12 cellular contexts compared by ENCODE assay signal in the genomic region with DNA sequence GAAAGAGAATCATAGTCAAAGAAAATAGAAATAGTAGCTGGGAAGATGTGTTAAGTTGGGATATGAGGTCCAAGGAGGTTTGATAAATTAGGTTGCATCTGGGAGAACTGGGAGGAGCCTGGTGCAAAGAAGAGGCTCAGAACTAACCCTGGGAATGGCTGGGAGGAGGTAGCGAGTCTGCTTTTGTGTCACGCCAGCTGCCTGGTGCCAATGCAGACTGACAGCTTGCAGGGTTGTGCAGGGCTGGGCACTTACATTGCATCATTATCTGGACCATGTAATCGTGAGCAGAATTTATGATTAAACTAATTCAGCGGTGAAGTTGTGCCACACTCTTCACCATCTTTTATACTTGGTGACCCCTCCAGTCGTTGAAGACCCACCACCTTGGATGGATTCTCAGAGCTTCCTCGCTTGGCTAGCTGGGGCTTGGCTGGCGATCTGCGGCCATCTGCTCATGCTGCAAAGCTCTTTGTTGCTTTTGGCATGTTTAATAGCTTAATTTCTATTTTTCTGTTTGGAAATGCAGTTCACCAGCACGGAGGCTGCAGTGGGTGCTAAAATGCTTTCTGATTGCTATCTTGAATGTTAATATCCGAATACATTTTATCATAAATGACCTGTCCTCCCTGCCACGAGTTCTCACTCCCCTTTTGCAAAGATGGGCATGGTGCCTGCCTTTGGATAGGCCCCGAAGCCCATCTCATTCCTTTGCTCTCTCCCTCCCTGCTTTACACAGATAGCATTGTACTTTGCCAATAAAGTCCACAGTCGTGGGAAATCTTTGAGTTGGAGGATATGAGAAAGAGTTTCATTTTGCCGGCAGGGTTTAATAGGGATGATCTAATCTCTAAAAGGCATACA.
DNase-seq lines count a peak whose midpoint lies in the region; ATAC-seq and TF ChIP-seq lines count a peak whose summit lies in the region.
"Had no signal": no experiment of that assay in that cellular context is flagged by ENCODE, and none has a peak within 500 bp of the region (broad histone marks: within the 10 kb centered on the region; RNA-seq: fewer than 3 reads in every experiment).

No MANE protein-coding gene starts in this region.

- H3K36me3 Mint-ChIP-seq in GM23338 (ENCODE audit: low read depth): no peaks in the 10 kb centered on the region
- H3K36me3 Mint-ChIP-seq in chondrocyte (ENCODE audit: low read depth): peaks cover 4% of the 10 kb centered on the region

- H3K4me1 ChIP-seq in GM23338 (ENCODE audit: insufficient read depth) (no peaks in the 10 kb centered on the region), subcutaneous abdominal adipose tissue (ENCODE audit: control insufficient read depth in 5 of 5, insufficient read depth in 5 of 5, low read length in 5 of 5) (peaks cover 4 to 28% (median 18%) of the 10 kb centered on the region in 5 donors)

- ATAC-seq in GM23338 (no peak), SK-N-SH treated with all-trans-retinoic acid at 6 μM for 48 hours (peak; percentile 58)
- ATAC-seq: activated CD8-positive, alpha-beta T cell treated with anti-CD3 and anti-CD28 coated beads for 36 hours had no signal

- CTCF ChIA-PET in HEK293T (lab: Yijun Ruan, JAX): no interaction called here

- DNase-seq in GM23338 (ENCODE audit: low spot score) (no peak), head of caudate nucleus (peak in 35 of 42 donors; percentile 19 to 72 (median 41)), NCI-H526 treated with DMSO at 0.1 percent for 48 hours (lab: John Stamatoyannopoulos, UW) (no peak), glomerular visceral epithelial cell (ENCODE audit: extremely low spot score) (no peak), HEK293T (ENCODE audit: extremely low spot score) (no peak), chondrocyte (ENCODE audit: low spot score) (no peak)
- DNase-seq: activated CD8-positive, alpha-beta T cell treated with anti-CD3 and anti-CD28 coated beads for 36 hours; activated naive CD4-positive, alpha-beta T cell treated with anti-CD3 and anti-CD28 coated beads for 36 hours; NCI-H1092 had no signal

- H3K4me2 ChIP-seq in GM23338: no peak overlapping the region

- POLR2A ChIA-PET in HEK293T (lab: Yijun Ruan, JAX): no interaction called here

- H3K27me3 ChIP-seq in GM23338 (ENCODE audit: insufficient read depth) (no peaks in the 10 kb centered on the region), subcutaneous abdominal adipose tissue (ENCODE audit: control insufficient read depth in 5 of 5, insufficient read depth in 4 of 5, low read length in 5 of 5) (no peaks in the 10 kb centered on the region)

- no peaks in the 10 kb centered on the region for H3K9me3 ChIP-seq in subcutaneous abdominal adipose tissue (ENCODE audit: control insufficient read depth in 5 of 5, low read length in 5 of 5)

- H3K27ac ChIP-seq in GM23338 (ENCODE audit: low read depth) (no peak overlapping the region), subcutaneous abdominal adipose tissue (ENCODE audit: low read depth, low read length) (peak overlapping the region; percentile 10)
- H3K27ac ChIP-seq: HL-60 had no signal

- H3K9me3 Mint-ChIP-seq in GM23338 (no peaks in the 10 kb centered on the region), chondrocyte (ENCODE audit: low read depth) (no peaks in the 10 kb centered on the region)
- H3K9me3 Mint-ChIP-seq: activated CD8-positive, alpha-beta T cell treated with anti-CD3 and anti-CD28 coated beads for 36 hours; activated naive CD4-positive, alpha-beta T cell treated with anti-CD3 and anti-CD28 coated beads for 36 hours had no signal

- no peak overlapping the region for H2AFZ ChIP-seq in GM23338

- intact Hi-C loops in head of caudate nucleus (cut with DNase I): loop anchor here (5.0 kb wide), 1 partner anchor 47 kb away; no protein-coding TSS in a partner anchor

- H3K27me3 Mint-ChIP-seq in GM23338 (ENCODE audit: insufficient read depth, low read depth, poor library complexity): peaks cover 5% of the 10 kb centered on the region
- no peaks in the 10 kb centered on the region for H3K27me3 Mint-ChIP-seq in chondrocyte (ENCODE audit: low read depth)
- H3K27me3 Mint-ChIP-seq: activated CD8-positive, alpha-beta T cell treated with anti-CD3 and anti-CD28 coated beads for 36 hours had no signal

- H3K27ac Mint-ChIP-seq in GM23338 (peak overlapping the region; percentile 31; the same call in 1 of the 2 replicates), chondrocyte (ENCODE audit: unreplicated experiment) (no peak overlapping the region)
- H3K27ac Mint-ChIP-seq: activated CD8-positive, alpha-beta T cell treated with anti-CD3 and anti-CD28 coated beads for 36 hours; activated naive CD4-positive, alpha-beta T cell treated with anti-CD3 and anti-CD28 coated beads for 36 hours had no signal

- H3K4me1 Mint-ChIP-seq in GM23338 (peaks cover 23% of the 10 kb centered on the region), chondrocyte (ENCODE audit: low read depth) (peaks cover 23% of the 10 kb centered on the region)

- H3K79me2 ChIP-seq in GM23338 (replicated peaks; ENCODE audit: insufficient read depth): no peaks in the 10 kb centered on the region

- H3K9ac ChIP-seq in subcutaneous abdominal adipose tissue (ENCODE audit: low read length in 5 of 5): peak overlapping the region in 1 of 5 donors; percentile 16

- TF ChIP-seq CTCF in GM23338 (conservative IDR thresholded peaks at IDR 0.05; ENCODE audit: low read depth in 2 of 2) (no peak), chondrocyte (IDR thresholded peaks at IDR 0.05) (no peak)

- H3K36me3 ChIP-seq in GM23338 (ENCODE audit: insufficient read depth): no peaks in the 10 kb centered on the region
- H3K36me3 ChIP-seq in subcutaneous abdominal adipose tissue (ENCODE audit: control insufficient read depth in 5 of 5, insufficient read depth in 5 of 5, low read length in 5 of 5): no peaks in the 10 kb centered on the region

- no peaks in the 10 kb centered on the region for H4K20me1 ChIP-seq in GM23338 (replicated peaks; ENCODE audit: insufficient read depth)

- H3K4me3 Mint-ChIP-seq in GM23338 (no peak overlapping the region), chondrocyte (ENCODE audit: unreplicated experiment) (no peak overlapping the region)
- H3K4me3 Mint-ChIP-seq: activated CD8-positive, alpha-beta T cell treated with anti-CD3 and anti-CD28 coated beads for 36 hours; activated naive CD4-positive, alpha-beta T cell treated with anti-CD3 and anti-CD28 coated beads for 36 hours had no signal

- no peak overlapping the region for H3K4me3 ChIP-seq in GM23338
- H3K4me3 ChIP-seq in subcutaneous abdominal adipose tissue (ENCODE audit: low read depth in 1 of 5, low read length in 5 of 5): peak overlapping the region in 2 of 5 donors; percentile 10 to 27

- no peaks in the 10 kb centered on the region for H3F3A ChIP-seq in GM23338 (replicated peaks; ENCODE audit: low read depth)

- no peaks in the 10 kb centered on the region for H3K9me2 ChIP-seq in GM23338 (ENCODE audit: insufficient read depth)

TF ChIP-seq in GM23338, 12 proteins besides CTCF, POLR2A, EP300 and RAD21 (continues in another document):
- no peak for TF ChIP-seq NANOG (IDR thresholded peaks at IDR 0.05; ENCODE audit: borderline replicate concordance)

TF ChIP-seq in SK-N-SH treated with all-trans-retinoic acid at 6 μM for 48 hours, 23 proteins besides CTCF, POLR2A, EP300 and RAD21 (continues in another document):
- TF ChIP-seq ZFP3 (CRISPR knock-in tag; IDR thresholded peaks at IDR 0.05): no peak
- TF ChIP-seq, protein P1, sequence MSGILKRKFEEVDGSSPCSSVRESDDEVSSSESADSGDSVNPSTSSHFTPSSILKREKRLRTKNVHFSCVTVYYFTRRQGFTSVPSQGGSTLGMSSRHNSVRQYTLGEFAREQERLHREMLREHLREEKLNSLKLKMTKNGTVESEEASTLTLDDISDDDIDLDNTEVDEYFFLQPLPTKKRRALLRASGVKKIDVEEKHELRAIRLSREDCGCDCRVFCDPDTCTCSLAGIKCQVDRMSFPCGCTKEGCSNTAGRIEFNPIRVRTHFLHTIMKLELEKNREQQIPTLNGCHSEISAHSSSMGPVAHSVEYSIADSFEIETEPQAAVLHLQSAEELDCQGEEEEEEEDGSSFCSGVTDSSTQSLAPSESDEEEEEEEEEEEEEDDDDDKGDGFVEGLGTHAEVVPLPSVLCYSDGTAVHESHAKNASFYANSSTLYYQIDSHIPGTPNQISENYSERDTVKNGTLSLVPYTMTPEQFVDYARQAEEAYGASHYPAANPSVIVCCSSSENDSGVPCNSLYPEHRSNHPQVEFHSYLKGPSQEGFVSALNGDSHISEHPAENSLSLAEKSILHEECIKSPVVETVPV (CRISPR knock-in tag; IDR thresholded peaks at IDR 0.05): peak; percentile 29; the same call in 1 of the 2 replicates

TF ChIP-seq in HEK293T, 16 proteins besides CTCF, POLR2A, EP300 and RAD21:
- no peak for TF ChIP-seq SUZ12 (IDR thresholded peaks at IDR 0.05)
- no peak for TF ChIP-seq SP1 (IDR thresholded peaks at IDR 0.05)

Comparison
In these comparisons a context has a peak if more than half of its experiments do, and no peak if none do; other contexts are left out.
1. DNase-seq: peak in head of caudate nucleus (35 of 42); none in GM23338 (single experiment), NCI-H526 treated with DMSO at 0.1 percent for 48 hours (single experiment), glomerular visceral epithelial cell (single experiment), HEK293T (single experiment) and chondrocyte (single experiment).